ENCODE assay signal across 8 cellular contexts in genomic region chr9:131739988-131740648, GRCh38. TPM values are rescaled to one million over a fixed set of nuclear protein-coding genes. Genes with fewer than 3 reads are reported as not detected.
DNase-seq lines count a peak whose midpoint lies in the region; ATAC-seq and TF ChIP-seq lines count a peak whose summit lies in the region.

Gene RAPGEF1, minus strand, starts transcription at chr9:131740076. Its CDS starts 246 bp downstream, at chr9:131739830.

- H3K79me2 ChIP-seq in MM.1S (ENCODE audit: low read length) = peaks cover 45% of the 10 kb centered on the region

- peak; percentile 71 for DNase-seq in Daoy (ENCODE audit: low read depth)
- DNase-seq in MM.1S = peak; percentile 77
- peak; percentile 85 for DNase-seq in activated CD4-positive, alpha-beta T cell treated with anti-CD3 and anti-CD28 coated beads, Interleukin-2, amount 50 U/mL, for 1 hour
- DNase-seq in dermis microvascular lymphatic vessel endothelial cell (ENCODE audit: low read depth in 2 of 2) = peak in 1 of 2 donors; percentile 45
- peak; percentile 86 for DNase-seq in lower lobe of right lung
- DNase-seq in stimulated activated CD4-positive, alpha-beta T cell treated with anti-CD3 and anti-CD28 coated beads, TNF-alpha, amount 100 ng/mL, for 4 hours (ENCODE audit: low read depth in 3 of 3) = peak; percentile 69 to 87 (median 75)
- DNase-seq in SK-N-DZ (ENCODE audit: low spot score) = no peak

- peak within 1 kb of the TSS; percentile 85 for H3K9ac ChIP-seq in MM.1S (ENCODE audit: low read length)

- no peaks in the 10 kb centered on the region for H3K36me3 ChIP-seq in MM.1S (replicated peaks; ENCODE audit: insufficient read depth, low read length)
- H3K36me3 ChIP-seq in lower lobe of right lung = no peaks in the 10 kb centered on the region

- H4K20me1 ChIP-seq in MM.1S (ENCODE audit: insufficient read depth, low read length) = no peaks in the 10 kb centered on the region

- H3K4me1 ChIP-seq in MM.1S (ENCODE audit: low read length) (peaks cover 23% of the 10 kb centered on the region), lower lobe of right lung (peaks cover 48% of the 10 kb centered on the region)

- H3K9me2 ChIP-seq in MM.1S (replicated peaks; ENCODE audit: insufficient read depth, low read length) = no peaks in the 10 kb centered on the region

- H3K9me3 ChIP-seq in MM.1S (replicated peaks; ENCODE audit: insufficient read depth, low read length) (no peaks in the 10 kb centered on the region), lower lobe of right lung (no peaks in the 10 kb centered on the region)

- H3K4me3 ChIP-seq in MM.1S (ENCODE audit: low read length) (peak within 1 kb of the TSS; percentile 91), lower lobe of right lung (peak within 1 kb of the TSS; percentile 68)

- H2AFZ ChIP-seq in MM.1S (ENCODE audit: low read length) = peak within 1 kb of the TSS; percentile 65

- TF ChIP-seq CTCF in MM.1S (IDR thresholded peaks at IDR 0.05; ENCODE audit: low read length) = peak; percentile 69
- peak; percentile 79 for TF ChIP-seq CTCF in lower lobe of right lung (IDR thresholded peaks at IDR 0.05)

- peaks cover 11% of the 10 kb centered on the region for H3F3A ChIP-seq in MM.1S (ENCODE audit: insufficient read depth, low read length)

- ATAC-seq in GM21619 (IDR thresholded peaks at IDR 0.05; ENCODE audit: unreplicated experiment) (peak; percentile 41), lower lobe of right lung (peak; percentile 76 to 95)

- intact Hi-C loops in lower lobe of right lung (cut with DNase I) = loop anchor here (5.0 to 10.0 kb wide), 2 partner anchors 85 to 148 kb away; no protein-coding TSS in a partner anchor

- H3K27ac ChIP-seq in MM.1S (ENCODE audit: low read length) = peak within 1 kb of the TSS; percentile 64
- peak within 1 kb of the TSS; percentile 91 for H3K27ac ChIP-seq in lower lobe of right lung

- peak within 1 kb of the TSS; percentile 65 for H3K4me2 ChIP-seq in MM.1S (ENCODE audit: low read depth, low read length)

- no peaks in the 10 kb centered on the region for H3K27me3 ChIP-seq in MM.1S (replicated peaks; ENCODE audit: insufficient read depth, low read length)
- no peaks in the 10 kb centered on the region for H3K27me3 ChIP-seq in lower lobe of right lung (ENCODE audit: low read depth)

RNA-seq across cellular contexts. Expression of gene RAPGEF1, which starts in this region (rescaled TPM):
- total RNA-seq in Daoy (2014; rRNA removed; shearing (Covaris generic)) = 12.3 and 34.2 TPM in 2 replicates
- 32.9 and 41.3 TPM in 2 replicates for total RNA-seq in dermis microvascular lymphatic vessel endothelial cell
- total RNA-seq in lower lobe of right lung = 146 TPM
- 22.1 and 24.4 TPM in 2 replicates for polyA plus RNA-seq in SK-N-DZ (2014; cell fraction: cytosol; rRNA removed)
- polyA plus RNA-seq in SK-N-DZ (2014; cell fraction: nucleus; rRNA removed) = 14.7 and 19.5 TPM in 2 replicates
